30 cellular contexts compared by ENCODE assay signal in the genomic region with DNA sequence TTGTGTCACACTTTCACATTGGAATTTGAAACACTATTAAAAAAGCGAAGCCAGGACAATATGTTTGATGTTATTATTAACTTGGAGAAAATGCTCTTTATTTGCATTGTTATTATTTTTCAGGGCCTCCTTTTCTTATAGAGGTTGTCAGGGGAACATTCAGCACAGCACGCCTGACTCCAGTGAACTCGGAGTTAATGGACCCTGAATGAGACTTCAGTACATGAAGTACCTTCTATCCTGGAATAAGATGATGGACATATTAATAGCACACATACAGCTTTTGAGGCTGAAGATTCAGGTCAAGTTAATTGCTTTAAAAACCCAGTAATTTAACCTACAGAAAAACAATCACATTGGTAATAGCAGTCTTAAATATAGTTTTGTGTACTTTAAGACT.
"Had no signal": no experiment of that assay in that cellular context is flagged by ENCODE, and none has a peak within 500 bp of the region (broad histone marks: within the 10 kb centered on the region; RNA-seq: fewer than 3 reads in every experiment).

No MANE protein-coding gene starts in this region.

- H3K4me3 ChIP-seq: adrenal gland, body of pancreas, esophagus muscularis mucosa, gastroesophageal sphincter, heart right ventricle, hepatocyte had no signal

- H3K36me3 ChIP-seq: adrenal gland, esophagus muscularis mucosa, gastroesophageal sphincter, heart right ventricle had no signal

- H3K27me3 ChIP-seq: adrenal gland, body of pancreas, esophagus muscularis mucosa, gastroesophageal sphincter, heart right ventricle, hepatocyte had no signal

- H3K27ac ChIP-seq: adrenal gland, body of pancreas, esophagus muscularis mucosa, gastroesophageal sphincter, heart right ventricle, hepatocyte had no signal

- H2AFZ ChIP-seq: hepatocyte had no signal

- H3K9me3 ChIP-seq: adrenal gland, body of pancreas, esophagus muscularis mucosa, gastroesophageal sphincter, heart right ventricle had no signal

- H3K79me2 ChIP-seq: hepatocyte had no signal

- H3K4me2 ChIP-seq: hepatocyte had no signal

- DNase-seq: activated CD4-positive, alpha-beta memory T cell treated with anti-CD3 and anti-CD28 coated beads for 36 hours; activated CD4-positive, alpha-beta T cell treated with anti-CD3 and anti-CD28 coated beads for 36 hours; activated CD4-positive, alpha-beta T cell treated with anti-CD3 and anti-CD28 coated beads, Interleukin-2, amount 10 ng/mL, durations not matched to agents 24 days and 14 days; activated CD4-positive, CD25-positive, alpha-beta regulatory T cell; activated CD4-positive, CD25-positive, alpha-beta regulatory T cell treated with anti-CD3 and anti-CD28 coated beads, Interleukin-2, amount 50 U/mL, for 72 hours; activated CD8-positive, alpha-beta memory T cell treated with anti-CD3 and anti-CD28 coated beads, Interleukin-2, amount 10 ng/mL, durations not matched to agents 7 days and 5 days; activated CD8-positive, alpha-beta memory T cell treated with anti-CD3 and anti-CD28 coated beads, Interleukin-2, amount 50 U/mL, for 4 hours; activated CD8-positive, alpha-beta T cell treated with anti-CD3 and anti-CD28 coated beads, Interleukin-2, amount 10 ng/mL, durations not matched to agents 7 days and 5 days; activated effector memory CD4-positive, alpha-beta T cell treated with anti-CD3 and anti-CD28 coated beads, Interleukin-2, amount 50 U/mL, for 16 hours; activated naive CD4-positive, alpha-beta T cell treated with anti-CD3 and anti-CD28 coated beads for 36 hours; activated naive CD8-positive, alpha-beta T cell treated with anti-CD3 and anti-CD28 coated beads for 36 hours; activated naive CD8-positive, alpha-beta T cell treated with anti-CD3 and anti-CD28 coated beads, Interleukin-2, amount 50 U/mL, for 24 hours; activated T-cell treated with anti-CD3 and anti-CD28 coated beads, Interleukin-2, amount 50 U/mL, for 1 hour; activated T-cell treated with anti-CD3 and anti-CD28 coated beads, Interleukin-2, amount 50 U/mL, for 48 hours; adrenal gland; amygdala; aorta; body of pancreas; caudate nucleus; cortex of kidney; dermis blood vessel endothelial cell; effector CD4-positive, alpha-beta T cell; effector memory CD8-positive, alpha-beta T cell; erythroblast; foreskin melanocyte; heart right ventricle; T-helper 9 cell had no signal
